In the genomic region with DNA sequence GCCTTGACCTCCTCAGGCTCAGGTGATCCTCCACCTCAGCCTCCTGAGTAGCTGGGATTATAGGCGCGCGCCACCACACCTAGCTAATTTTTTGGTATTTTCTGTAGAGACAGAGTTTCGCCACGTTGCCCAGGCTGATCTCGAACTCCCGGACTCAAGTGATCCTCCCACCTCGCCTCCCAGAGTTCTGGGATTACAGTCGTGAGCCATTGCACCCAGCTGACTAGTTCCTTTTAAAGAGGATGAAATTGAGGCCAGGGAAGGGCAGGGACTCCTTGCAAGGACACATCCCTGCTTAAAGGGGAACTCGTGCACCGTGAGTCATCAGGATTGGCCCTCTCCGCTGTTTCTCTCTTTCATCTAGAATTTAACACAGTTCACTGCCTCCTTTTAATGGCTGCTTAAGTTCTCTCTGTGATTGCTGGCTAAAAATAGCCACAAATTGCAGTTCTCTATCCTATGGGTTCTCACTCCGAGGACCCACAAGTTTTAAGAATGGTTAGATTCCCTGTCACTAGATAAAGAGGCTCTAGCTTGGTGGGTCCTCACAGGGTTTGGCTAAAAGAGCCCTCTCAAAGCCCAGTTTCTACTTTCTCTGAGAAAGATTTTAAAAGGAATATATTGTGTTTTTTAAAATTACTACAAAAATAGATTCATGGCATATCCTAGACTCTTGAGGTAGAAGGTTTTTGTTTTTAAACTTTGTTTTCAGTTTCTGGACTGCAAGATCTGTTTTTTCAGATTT, we compare ENCODE assay signal across 8 cellular contexts. TPM values are rescaled to one million over a fixed set of nuclear protein-coding genes. Genes with fewer than 3 reads are reported as not detected.
A peak's percentile ranks its signal among the peaks of the same experiment; 100 is the strongest.
DNase-seq lines count a peak whose midpoint lies in the region; ATAC-seq and TF ChIP-seq lines count a peak whose summit lies in the region.

No MANE protein-coding gene starts in this region.

- ATAC-seq in right cardiac atrium: peak; percentile 73 to 82
- no peak for ATAC-seq in GM19324 (IDR thresholded peaks at IDR 0.05; ENCODE audit: low FRiP score, unreplicated experiment)

- peak overlapping the region; percentile 80 for H3K4me3 Mint-ChIP-seq in progenitor cell of endocrine pancreas (ENCODE audit: low read depth)

- WGBS in right cardiac atrium: 44% methylated on average over 13 of the region's 13 CpGs

- H3K4me3 ChIP-seq in right cardiac atrium (ENCODE audit: low read length): peak overlapping the region; percentile 54

- intact Hi-C loops in right cardiac atrium (cut with DNase I): no loop called here

- no peaks in the 10 kb centered on the region for H3K36me3 Mint-ChIP-seq in progenitor cell of endocrine pancreas (ENCODE audit: insufficient read depth)

- no peaks in the 10 kb centered on the region for H3K27me3 Mint-ChIP-seq in progenitor cell of endocrine pancreas

- peaks cover 5% of the 10 kb centered on the region for H3K4me1 ChIP-seq in right cardiac atrium (ENCODE audit: control insufficient read depth, insufficient read depth, low read length)

- DNase-seq in ELR (ENCODE audit: low read depth) (peak; percentile 87), MV-4-11 (lab: John Stamatoyannopoulos, UW) (peak; percentile 93), right cardiac atrium (peak; percentile 75 to 79 (median 77)), progenitor cell of endocrine pancreas (ENCODE audit: low spot score, unreplicated experiment) (no peak), 8988T (no peak), NCI-H187 treated with DMSO at 0.1 percent for 48 hours (lab: John Stamatoyannopoulos, UW) (no peak)

- H3K9me3 Mint-ChIP-seq in progenitor cell of endocrine pancreas (ENCODE audit: low read depth): peaks cover 4% of the 10 kb centered on the region

- TF ChIP-seq CTCF in progenitor cell of endocrine pancreas (IDR thresholded peaks at IDR 0.05; ENCODE audit: unreplicated experiment): no peak

- no peaks in the 10 kb centered on the region for H3K27me3 ChIP-seq in right cardiac atrium (ENCODE audit: control insufficient read depth, insufficient read depth)

- H3K9me3 ChIP-seq in right cardiac atrium (ENCODE audit: control insufficient read depth, low read length): no peaks in the 10 kb centered on the region

- H3K27ac ChIP-seq in angular gyrus (ENCODE audit: low read depth, low read length) (peak overlapping the region; percentile 90), right cardiac atrium (ENCODE audit: low read length) (peak overlapping the region; percentile 76)

- H3K27ac Mint-ChIP-seq in progenitor cell of endocrine pancreas: no peak overlapping the region

- peaks cover 3% of the 10 kb centered on the region for H3K4me1 Mint-ChIP-seq in progenitor cell of endocrine pancreas (ENCODE audit: low read depth)

RNA-seq across cellular contexts. Expression of a gene that starts 1.4 kb away (rescaled TPM):
- 100 to 1,000 TPM; 133 to 180 (median 149) TPM for total RNA-seq in right cardiac atrium
- polyA plus RNA-seq in right cardiac atrium: 51.8 TPM
- 64.7 and 66.9 TPM in 2 replicates for total RNA-seq in progenitor cell of endocrine pancreas

RNA-seq across cellular contexts. Expression of a gene that starts 18.2 kb away (rescaled TPM):
- 10 to 100 TPM; 25.3 to 33.2 (median 28.3) TPM for total RNA-seq in right cardiac atrium
- 9.8 TPM for polyA plus RNA-seq in right cardiac atrium
- total RNA-seq in progenitor cell of endocrine pancreas: 91.5 and 98.6 TPM in 2 replicates

RNA-seq across cellular contexts. Expression of a gene that starts 18.2 kb away (rescaled TPM):
- total RNA-seq in right cardiac atrium (1 to 10 TPM; 4.4 to 6.5 (median 5.1) TPM), progenitor cell of endocrine pancreas (7.5 and 7.7 TPM in 2 replicates)
- 0.50 TPM for polyA plus RNA-seq in right cardiac atrium

Comparison
In these comparisons a context has a peak if more than half of its experiments do, and no peak if none do; other contexts are left out.
1. DNase-seq: peak in ELR (single experiment), MV-4-11 (single experiment) and right cardiac atrium (3 of 3); none in progenitor cell of endocrine pancreas (single experiment), 8988T (single experiment) and NCI-H187 treated with DMSO at 0.1 percent for 48 hours (single experiment).